In the genomic region with DNA sequence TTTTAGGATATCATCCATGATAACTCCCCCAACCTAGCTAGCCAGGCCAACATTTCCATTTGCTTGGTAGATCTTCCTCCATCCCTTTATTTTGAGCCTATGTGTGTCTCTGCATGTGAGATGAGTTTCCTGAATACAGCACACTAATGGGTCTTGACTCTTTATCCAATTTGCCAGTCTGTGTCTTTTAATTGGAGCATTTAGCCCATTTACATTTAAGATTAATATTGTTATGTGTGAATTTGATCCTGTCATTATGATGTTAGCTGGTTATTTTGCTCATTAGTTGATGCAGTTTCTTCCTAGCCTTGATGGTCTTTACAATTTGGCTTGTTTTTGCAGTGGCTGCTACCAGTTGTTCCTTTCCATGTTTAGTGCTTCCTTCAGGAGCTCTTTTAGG, we compare ENCODE assay signal across 2 cellular contexts. TPM values are rescaled to one million over a fixed set of nuclear protein-coding genes. Genes with fewer than 3 reads are reported as not detected.
A peak's percentile ranks its signal among the peaks of the same experiment; 100 is the strongest.
DNase-seq lines count a peak whose midpoint lies in the region; ATAC-seq, FAIRE-seq and TF ChIP-seq lines count a peak whose summit lies in the region.
"Not testable (repeated sequence)": the region's sequence is repeated elsewhere in the genome, so short reads cannot be mapped to it uniquely, and the experiment has no call there.
"Had no signal": no experiment of that assay in that cellular context is flagged by ENCODE, and none has a peak within 500 bp of the region (broad histone marks: within the 10 kb centered on the region; RNA-seq: fewer than 3 reads in every experiment).

No MANE protein-coding gene starts in this region.

- not testable (repeated sequence) for H3K27me3 ChIP-seq in K562 (ENCODE audit: control insufficient read depth in 2 of 2, insufficient read depth in 2 of 2, low read length in 2 of 2)

- H3K4me1 ChIP-seq in K562 (replicated peaks in 1 of 2; ENCODE audit: control insufficient read depth in 2 of 2, insufficient read depth in 2 of 2, low read length in 2 of 2): not testable (repeated sequence)

- not testable (repeated sequence) for H3K9me3 ChIP-seq in K562 (replicated peaks; ENCODE audit: control insufficient read depth, insufficient read depth, low read depth, low read length)

- H2AFZ ChIP-seq in K562 (ENCODE audit: low read depth, low read length): not testable (repeated sequence)

- not testable (repeated sequence) for H3K4me2 ChIP-seq in K562 (ENCODE audit: insufficient read depth, low read length)

- TF ChIP-seq EP300 in K562 (IDR thresholded peaks at IDR 0.05; ENCODE audit: low read length): not testable (repeated sequence)

- BruUV-seq in K562 (replicated peaks; lab: Mats Ljungman, UMichigan): not testable (repeated sequence)

- not testable (repeated sequence) for ATAC-seq in K562

- DNase-seq in K562 (ENCODE audit: extremely low read depth in 1 of 4, low spot score in 3 of 4): not testable (repeated sequence)

- FAIRE-seq in K562 (lab: Jason Lieb, UNC): not testable (repeated sequence)

- not testable (repeated sequence) for H3K79me2 ChIP-seq in K562 (ENCODE audit: control insufficient read depth, insufficient read depth, low read length)

- TF ChIP-seq RAD21 in K562 (CRISPR knock-in tag; conservative IDR thresholded peaks at IDR 0.05 in 1 of 2, IDR thresholded peaks at IDR 0.05 in 1 of 2): not testable (repeated sequence)

- intact Hi-C loops in K562 (cut with micrococcal nuclease): not testable (repeated sequence)

- TF ChIP-seq POLR2A in K562 (conservative IDR thresholded peaks at IDR 0.05): not testable (repeated sequence)

- POLR2A ChIA-PET in K562 (lab: Yijun Ruan, JAX): not testable (repeated sequence)

- CTCF ChIA-PET in K562 (lab: Yijun Ruan, JAX; ENCODE audit: low intra/inter-chr PET ratio): interaction anchor here (0.6 kb wide), 1 partner anchor 426 kb away, joined by 3 read pairs; no protein-coding TSS in a partner anchor

- not testable (repeated sequence) for H3K9me1 ChIP-seq in K562 (ENCODE audit: control insufficient read depth, insufficient read depth, low read length)

- H3K27ac ChIP-seq in K562 (ENCODE audit: extremely low read depth, low read depth, low read length): not testable (repeated sequence)

- not testable (repeated sequence) for H3K4me3 ChIP-seq in K562

- H4K20me1 ChIP-seq in K562 (replicated peaks; ENCODE audit: control insufficient read depth, insufficient read depth, low read length): not testable (repeated sequence)

- not testable (repeated sequence) for TF ChIP-seq CTCF in K562 (IDR thresholded peaks at IDR 0.05 in 2 of 3, conservative IDR thresholded peaks at IDR 0.05 in 1 of 3; ENCODE audit: insufficient read depth in 2 of 3, low read depth in 1 of 3, low read length in 3 of 3)

- in situ Hi-C loops in K562 (cut with MboI): not testable (repeated sequence)

- not testable (repeated sequence) for H3K36me3 ChIP-seq in K562 (ENCODE audit: control insufficient read depth, insufficient read depth, low read length)

- not testable (repeated sequence) for H3K9ac ChIP-seq in K562 (ENCODE audit: insufficient read depth in 1 of 2, low read depth in 2 of 2, low read length in 2 of 2)

TF ChIP-seq in K562, 482 proteins besides CTCF, POLR2A, EP300 and RAD21:
- peak; percentile 95 for TF ChIP-seq ZNF507 (tag; conservative IDR thresholded peaks at IDR 0.05)
TF ChIP-seq in K562: peak in this region for 1; not testable (repeated sequence) for 481.

RNA-seq across cellular contexts. Expression of a gene that starts 20.7 kb away (rescaled TPM):
- total RNA-seq in K562 (2011; cell fraction: chromatin; rRNA removed; ENCODE audit: low replicate concordance): 36.6 and 50.8 TPM in 2 replicates
- total RNA-seq in K562 (2011; cell fraction: nucleolus; rRNA removed): 38.4 and 42.0 TPM in 2 replicates
- total RNA-seq in K562 (2011; cell fraction: nucleoplasm; rRNA removed): 46.0 and 64.3 TPM in 2 replicates
- 5.8 and 10.2 TPM in 2 replicates for total RNA-seq in K562 (2014; rRNA removed)
- total RNA-seq in K562 (2014; rRNA removed; fragmentation: Illumina TruSeq; extraction: Trizol): 12.2 and 12.4 TPM in 2 replicates
- 12.0 and 12.7 TPM in 2 replicates for total RNA-seq in K562 (2015; rRNA removed; fragmentation: Illumina TruSeq; extraction: Trizol)
- 11.8 and 15.3 TPM in 2 replicates for total RNA-seq in K562 (2021)
- 6.3 and 8.7 TPM in 2 replicates for polyA plus RNA-seq in K562 (2011; rRNA removed)
- polyA plus RNA-seq in K562 (2011; cell fraction: cytosol; rRNA removed): 5.4 and 10.7 TPM in 2 replicates
- polyA plus RNA-seq in K562 (2011; cell fraction: nucleus; rRNA removed): 9.6 and 14.6 TPM in 2 replicates
- 9.2 and 12.2 TPM in 2 replicates for polyA plus RNA-seq in K562 (2012)
- 15.3 and 15.9 TPM in 2 replicates for polyA plus RNA-seq in K562 (2014; fragmentation: Illumina TruSeq; extraction: Trizol)
- polyA plus RNA-seq in K562 (2014; fragmentation: Nextera tagmentation; extraction: Ambion mirVana): 10 to 100 TPM; 10.3 to 10.6 TPM
- polyA plus RNA-seq in K562 (2014; rRNA removed): 13.5 and 13.7 TPM in 2 replicates
- polyA minus RNA-seq in K562 (2011; rRNA and poly(A)+ RNA removed): 14.5 and 17.0 TPM in 2 replicates
- polyA minus RNA-seq in K562 (2011; cell fraction: cytosol; rRNA and poly(A)+ RNA removed): 7.9 and 9.2 TPM in 2 replicates
- polyA minus RNA-seq in K562 (2011; cell fraction: nucleus; rRNA and poly(A)+ RNA removed): 20.9 and 22.8 TPM in 2 replicates

RNA-seq across cellular contexts. Expression of a gene that starts 58.0 kb away (rescaled TPM):
- 3.2 and 5.2 TPM in 2 replicates for total RNA-seq in K562 (2011; cell fraction: chromatin; rRNA removed; ENCODE audit: low replicate concordance)
- 2.1 and 2.2 TPM in 2 replicates for total RNA-seq in K562 (2011; cell fraction: nucleolus; rRNA removed)
- 1.0 and 2.5 TPM in 2 replicates for total RNA-seq in K562 (2011; cell fraction: nucleoplasm; rRNA removed)
- total RNA-seq in K562 (2014; rRNA removed) (1.4 and 3.8 TPM in 2 replicates), K562 (2014; rRNA removed; fragmentation: Illumina TruSeq; extraction: Trizol) (1.9 TPM in 2 replicates), K562 (2015; rRNA removed; fragmentation: Illumina TruSeq; extraction: Trizol) (1.7 and 1.8 TPM in 2 replicates), K562 (2021) (1.3 and 2.1 TPM in 2 replicates)
- polyA plus RNA-seq in K562 (2011; rRNA removed) (2.6 and 3.3 TPM in 2 replicates), K562 (2014; fragmentation: Illumina TruSeq; extraction: Trizol) (1.6 TPM in 2 replicates), K562 (2014; fragmentation: Nextera tagmentation; extraction: Ambion mirVana) (under 1 TPM; 0.72 to 0.91 TPM), K562 (2014; rRNA removed) (1.3 and 1.6 TPM in 2 replicates)
- polyA plus RNA-seq in K562 (2011; cell fraction: cytosol; rRNA removed): 1.1 and 1.5 TPM in 2 replicates
- polyA plus RNA-seq in K562 (2011; cell fraction: nucleus; rRNA removed): 1.7 and 2.8 TPM in 2 replicates
- polyA plus RNA-seq in K562 (2012): 1.5 and 2.1 TPM in 2 replicates
- polyA minus RNA-seq in K562 (2011; rRNA and poly(A)+ RNA removed): 2.6 and 3.8 TPM in 2 replicates
- polyA minus RNA-seq in K562 (2011; cell fraction: cytosol; rRNA and poly(A)+ RNA removed): not detected in 2 replicates
- 1.3 and 1.7 TPM in 2 replicates for polyA minus RNA-seq in K562 (2011; cell fraction: nucleus; rRNA and poly(A)+ RNA removed)
- total RNA-seq: Caco-2 had no signal
